ENCODE assay signal across 20 cellular contexts in the genomic region with DNA sequence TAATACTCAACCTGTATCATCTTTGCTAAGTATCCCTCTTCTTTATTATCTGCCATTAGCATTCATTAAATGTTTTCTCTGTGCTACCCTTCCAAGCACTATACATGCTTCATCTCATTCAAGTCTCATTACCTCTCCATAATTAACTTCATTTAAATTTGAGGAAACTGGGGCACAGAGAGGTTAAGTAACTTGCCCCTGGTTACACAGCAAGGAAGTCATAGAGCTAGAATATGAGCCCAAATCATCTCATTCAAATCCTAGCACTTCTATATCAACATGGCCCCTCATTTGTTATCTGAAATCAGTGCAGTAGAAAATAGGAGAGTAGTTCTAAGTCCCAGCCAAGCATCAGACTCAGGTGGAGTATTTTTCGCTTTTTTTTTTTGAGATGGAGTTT. TPM values are rescaled to one million over a fixed set of nuclear protein-coding genes. Genes with fewer than 3 reads are reported as not detected.
DNase-seq lines count a peak whose midpoint lies in the region; ATAC-seq and TF ChIP-seq lines count a peak whose summit lies in the region.
"Had no signal": no experiment of that assay in that cellular context is flagged by ENCODE, and none has a peak within 500 bp of the region (broad histone marks: within the 10 kb centered on the region; RNA-seq: fewer than 3 reads in every experiment).

No MANE protein-coding gene starts in this region.

- H3K4me2 ChIP-seq in OCI-LY7 (ENCODE audit: low read length) = peak overlapping the region; percentile 55
- H3K4me2 ChIP-seq: KMS-11 had no signal

- intact Hi-C loops in CD4-positive, alpha-beta T cell (cut with DNase I, micrococcal nuclease) = no loop called here
- intact Hi-C loops in OCI-LY7 (cut with micrococcal nuclease; ENCODE audit: unreplicated experiment) (no loop called here), gastrocnemius medialis (cut with DNase I; ENCODE audit: low total_unique reads) (no loop called here)

- H3K79me2 ChIP-seq in OCI-LY7 (ENCODE audit: insufficient read depth, low read depth, low read length) = peaks cover 63% of the 10 kb centered on the region

- H3K4me3 ChIP-seq in OCI-LY7 (ENCODE audit: low read depth, low read length, poor library complexity, severe bottlenecking) (peak overlapping the region; percentile 40), gastrocnemius medialis (no peak overlapping the region), SJCRH30 (no peak overlapping the region)
- H3K4me3 ChIP-seq: HAP-1 had no signal

- peaks cover 41% of the 10 kb centered on the region for H3K36me3 ChIP-seq in OCI-LY7 (ENCODE audit: insufficient read depth, low read length)
- peaks cover 5 to 31% of the 10 kb centered on the region in 2 donors for H3K36me3 ChIP-seq in gastrocnemius medialis
- peaks cover 29% of the 10 kb centered on the region for H3K36me3 ChIP-seq in SJCRH30

- peaks cover 46% of the 10 kb centered on the region for H3K4me1 Mint-ChIP-seq in activated naive CD4-positive, alpha-beta T cell treated with anti-CD3 and anti-CD28 coated beads, Interleukin-2, amount 50 U/mL, for 24 hours
- H3K4me1 Mint-ChIP-seq in CD4-positive, alpha-beta T cell (ENCODE audit: low read depth) = peaks cover 42% of the 10 kb centered on the region

- in situ Hi-C loops in gastrocnemius medialis (cut with MboI; ENCODE audit: low sequenced_read_pairs in 4 of 4) = loop anchor here in 2 of 4 donors (25.0 kb wide), 2 partner anchors 359 to 409 kb away; a partner anchor contains a TSS

- H3K36me3 Mint-ChIP-seq in activated naive CD4-positive, alpha-beta T cell treated with anti-CD3 and anti-CD28 coated beads, Interleukin-2, amount 50 U/mL, for 24 hours = peaks cover 6% of the 10 kb centered on the region
- peaks cover 43% of the 10 kb centered on the region for H3K36me3 Mint-ChIP-seq in CD4-positive, alpha-beta T cell (ENCODE audit: low read depth)

- no peak for TF ChIP-seq POLR2A in gastrocnemius medialis (IDR thresholded peaks at IDR 0.05)

- no peak overlapping the region for H3K27ac ChIP-seq in CD4-positive, alpha-beta T cell (ENCODE audit: low read depth, low read length)
- H3K27ac ChIP-seq in OCI-LY7 (ENCODE audit: low read depth, low read length, poor library complexity, severe bottlenecking) (peak overlapping the region; percentile 1), gastrocnemius medialis (peak overlapping the region; percentile 61 to 86 (median 76)), SJCRH30 (no peak overlapping the region)
- H3K27ac ChIP-seq: 22Rv1, C4-2B, KMS-11 had no signal

- no peaks in the 10 kb centered on the region for H4K20me1 ChIP-seq in OCI-LY7 (ENCODE audit: insufficient read depth, low read length)

- H3K27me3 ChIP-seq in CD4-positive, alpha-beta T cell (ENCODE audit: control insufficient read depth, insufficient read depth, low read length) = no peaks in the 10 kb centered on the region
- H3K27me3 ChIP-seq in gastrocnemius medialis (no peaks in the 10 kb centered on the region), SJCRH30 (no peaks in the 10 kb centered on the region)

- DNase-seq in activated naive CD4-positive, alpha-beta T cell treated with anti-CD3 and anti-CD28 coated beads, Interleukin-2, amount 50 U/mL, for 16 hours = no peak
- no peak for DNase-seq in CD4-positive, alpha-beta T cell
- DNase-seq in OCI-LY7 (ENCODE audit: low spot score) = no peak
- DNase-seq in gastrocnemius medialis = no peak
- DNase-seq in NCI-H510A treated with DMSO at 0.1 percent for 48 hours (lab: John Stamatoyannopoulos, UW) = no peak
- no peak for DNase-seq in SJCRH30
- DNase-seq: AML-193; CD8-positive, alpha-beta T cell; COR-L47; DMS153; DMS79 treated with DMSO at 0.1 percent for 48 hours; GDM1; HFFc6 had no signal

- BruUV-seq in OCI-LY7 (replicated peaks; lab: Mats Ljungman, UMichigan) = no TSS peak

- H2AFZ ChIP-seq in OCI-LY7 (ENCODE audit: low read length) = no peak overlapping the region

- H3K9me3 ChIP-seq in CD4-positive, alpha-beta T cell (ENCODE audit: control insufficient read depth, low read length) = no peaks in the 10 kb centered on the region
- H3K9me3 ChIP-seq in OCI-LY7 (ENCODE audit: low read length) (no peaks in the 10 kb centered on the region), gastrocnemius medialis (no peaks in the 10 kb centered on the region), SJCRH30 (replicated peaks) (no peaks in the 10 kb centered on the region)
- H3K9me3 ChIP-seq: HAP-1 had no signal

- no peaks in the 10 kb centered on the region for H3K9me2 ChIP-seq in OCI-LY7 (ENCODE audit: insufficient read depth, low read length)

- H3K4me1 ChIP-seq in OCI-LY7 (ENCODE audit: insufficient read depth, low read length, poor library complexity, severe bottlenecking) (peaks cover 46% of the 10 kb centered on the region), gastrocnemius medialis (peaks cover 31 to 37% of the 10 kb centered on the region in 2 donors), SJCRH30 (no peaks in the 10 kb centered on the region; the same call in 1 of the 2 replicates)

- no peak overlapping the region for H3K4me3 Mint-ChIP-seq in activated naive CD4-positive, alpha-beta T cell treated with anti-CD3 and anti-CD28 coated beads, Interleukin-2, amount 50 U/mL, for 24 hours
- peak overlapping the region; percentile 23 for H3K4me3 Mint-ChIP-seq in CD4-positive, alpha-beta T cell
- H3K4me3 Mint-ChIP-seq: CD8-positive, alpha-beta T cell; HFFc6 had no signal

- TF ChIP-seq CTCF in CD4-positive, alpha-beta T cell (IDR thresholded peaks at IDR 0.05) = no peak
- no peak for TF ChIP-seq CTCF in OCI-LY7 (conservative IDR thresholded peaks at IDR 0.05; ENCODE audit: low read length)
- no peak for TF ChIP-seq CTCF in gastrocnemius medialis (IDR thresholded peaks at IDR 0.05 in 4 of 5, conservative IDR thresholded peaks at IDR 0.05 in 1 of 5)

- CTCF ChIA-PET in CD4-positive, alpha-beta T cell (lab: Charles Lee) = interaction anchor here (1.0 kb wide), 1 partner anchor 10 kb away, joined by 3 read pairs; no protein-coding TSS in a partner anchor
- CTCF ChIA-PET in OCI-LY7 (lab: Charles Lee; ENCODE audit: unreplicated experiment) = interaction anchor here (0.7 kb wide), 1 partner anchor 27 kb away, joined by 3 read pairs; no protein-coding TSS in a partner anchor

- POLR2A ChIA-PET in CD4-positive, alpha-beta T cell (lab: Charles Lee) = interaction anchor here (0.7 to 1.9 kb wide), 3 partner anchors 18 to 280 kb away, joined by 5 to 6 read pairs (median 5); a partner anchor contains a TSS
- POLR2A ChIA-PET in OCI-LY7 (lab: Charles Lee) = interaction anchor here (0.6 to 5.0 kb wide), 10 partner anchors 10 to 301 kb away, joined by 3 to 26 read pairs (median 4); a partner anchor contains a TSS

- no peak for ATAC-seq in CD4-positive, alpha-beta T cell (ENCODE audit: poor library complexity)
- no peak for ATAC-seq in gastrocnemius medialis
- ATAC-seq in HG03280 (IDR thresholded peaks at IDR 0.05; ENCODE audit: unreplicated experiment) = no peak
- ATAC-seq: CD8-positive, alpha-beta T cell had no signal

- peak overlapping the region; percentile 43 for H3K27ac Mint-ChIP-seq in activated naive CD4-positive, alpha-beta T cell treated with anti-CD3 and anti-CD28 coated beads, Interleukin-2, amount 50 U/mL, for 24 hours
- H3K27ac Mint-ChIP-seq in CD4-positive, alpha-beta T cell = no peak overlapping the region
- H3K27ac Mint-ChIP-seq: CD8-positive, alpha-beta T cell; HFFc6 had no signal

- H3K27me3 Mint-ChIP-seq in activated naive CD4-positive, alpha-beta T cell treated with anti-CD3 and anti-CD28 coated beads, Interleukin-2, amount 50 U/mL, for 24 hours = no peaks in the 10 kb centered on the region
- H3K27me3 Mint-ChIP-seq in CD4-positive, alpha-beta T cell = no peaks in the 10 kb centered on the region
- H3K27me3 Mint-ChIP-seq: IgD-negative memory B cell had no signal

- no peaks in the 10 kb centered on the region for H3K9me3 Mint-ChIP-seq in activated naive CD4-positive, alpha-beta T cell treated with anti-CD3 and anti-CD28 coated beads, Interleukin-2, amount 50 U/mL, for 24 hours
- no peaks in the 10 kb centered on the region for H3K9me3 Mint-ChIP-seq in CD4-positive, alpha-beta T cell
- H3K9me3 Mint-ChIP-seq: CD8-positive, alpha-beta T cell; HFFc6; IgD-negative memory B cell had no signal

RNA-seq across cellular contexts. Expression of a gene that starts 4.4 kb away (rescaled TPM):
- 1 to 10 TPM; 5.4 to 6.1 TPM for total RNA-seq in CD4-positive, alpha-beta T cell
- total RNA-seq in OCI-LY7 (2014; rRNA removed; shearing (Covaris generic)) = 26.8 and 26.9 TPM in 2 replicates
- total RNA-seq in OCI-LY7 (2022) (48.7 and 56.8 TPM in 2 replicates), gastrocnemius medialis (10 to 100 TPM; 22.2 to 62.3 (median 38.8) TPM)
- total RNA-seq in SJCRH30 (2014; rRNA removed; shearing (Covaris generic)) = 57.1 and 70.8 TPM in 2 replicates

RNA-seq across cellular contexts. Expression of a gene that starts 8.4 kb away (rescaled TPM):
- 10 to 100 TPM; 39.5 to 40.8 TPM for total RNA-seq in CD4-positive, alpha-beta T cell
- 77.3 and 82.1 TPM in 2 replicates for total RNA-seq in OCI-LY7 (2014; rRNA removed; shearing (Covaris generic))
- 121 and 128 TPM in 2 replicates for total RNA-seq in OCI-LY7 (2022)
- total RNA-seq in gastrocnemius medialis = 100 to 1,000 TPM in 3 of 4 donors, 10 to 100 TPM in 1; 83.5 to 153 (median 127) TPM
- total RNA-seq in SJCRH30 (2014; rRNA removed; shearing (Covaris generic)) = 156 and 162 TPM in 2 replicates

Comparison
In these comparisons a context has a peak if more than half of its experiments do, and no peak if none do; other contexts are left out.
1. H3K27ac ChIP-seq: peak in OCI-LY7 (single experiment) and gastrocnemius medialis (4 of 4); none in CD4-positive, alpha-beta T cell (single experiment) and SJCRH30 (single experiment).